In the genomic region with DNA sequence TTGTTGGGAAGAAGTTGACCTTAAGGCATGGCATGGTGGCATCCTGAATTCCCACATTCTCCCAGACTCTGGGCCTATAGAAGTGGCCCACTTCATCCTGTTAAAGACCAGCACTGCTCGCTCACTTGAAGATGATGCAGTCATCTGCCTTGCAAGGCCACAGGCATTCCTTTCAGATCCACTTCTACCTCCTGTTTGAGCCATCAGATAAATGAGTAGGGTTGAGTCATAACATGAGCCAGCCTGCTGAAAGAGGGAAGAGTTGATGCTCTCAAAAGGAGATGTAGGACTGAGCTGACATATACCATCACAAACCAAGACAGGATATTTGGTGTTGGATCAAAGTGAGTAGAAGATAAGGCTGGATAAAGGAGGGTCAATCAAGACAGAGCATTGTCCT, we compare ENCODE assay signal across 21 cellular contexts. TPM values are rescaled to one million over a fixed set of nuclear protein-coding genes. Genes with fewer than 3 reads are reported as not detected.
DNase-seq lines count a peak whose midpoint lies in the region; TF ChIP-seq lines count a peak whose summit lies in the region.
"Had no signal": no experiment of that assay in that cellular context is flagged by ENCODE, and none has a peak within 500 bp of the region (broad histone marks: within the 10 kb centered on the region; RNA-seq: fewer than 3 reads in every experiment).

No MANE protein-coding gene starts in this region.

- CTCF ChIA-PET in OCI-LY7 (lab: Charles Lee; ENCODE audit: unreplicated experiment) = no interaction called here

- TF ChIP-seq CTCF in epithelial cell of esophagus (IDR thresholded peaks at IDR 0.05; ENCODE audit: insufficient read depth, low read depth, low read length, missing control alignments) (no peak), OCI-LY7 (conservative IDR thresholded peaks at IDR 0.05; ENCODE audit: low read length) (no peak), Peyer's patch (IDR thresholded peaks at IDR 0.05) (no peak)

- H3K9me2 ChIP-seq in GM23248 (ENCODE audit: insufficient read depth) (no peaks in the 10 kb centered on the region), OCI-LY7 (ENCODE audit: insufficient read depth, low read length) (no peaks in the 10 kb centered on the region)

- H3K4me2 ChIP-seq in GM23248 (ENCODE audit: unreplicated experiment) (no peak overlapping the region), OCI-LY7 (ENCODE audit: low read length) (no peak overlapping the region)

- H3K27ac ChIP-seq in GM23248 (no peak overlapping the region), OCI-LY7 (ENCODE audit: low read depth, low read length, poor library complexity, severe bottlenecking) (no peak overlapping the region), Peyer's patch (no peak overlapping the region)
- H3K27ac ChIP-seq: heart left ventricle, SJSA1 had no signal

- POLR2A ChIA-PET in OCI-LY7 (lab: Charles Lee) = interaction anchor here (0.6 kb wide), 1 partner anchor 447 kb away, joined by 4 read pairs; no protein-coding TSS in a partner anchor

- H3K36me3 ChIP-seq in GM23248 (ENCODE audit: low read depth) (no peaks in the 10 kb centered on the region), OCI-LY7 (ENCODE audit: insufficient read depth, low read length) (no peaks in the 10 kb centered on the region), Peyer's patch (no peaks in the 10 kb centered on the region)
- H3K36me3 ChIP-seq: BE2C, heart left ventricle, SJSA1 had no signal

- BruUV-seq in OCI-LY7 (replicated peaks; lab: Mats Ljungman, UMichigan) = no TSS peak

- H2AFZ ChIP-seq in GM23248 = no peak overlapping the region
- no peak overlapping the region for H2AFZ ChIP-seq in OCI-LY7 (ENCODE audit: low read length)

- no peaks in the 10 kb centered on the region for H3K27me3 ChIP-seq in GM23248 (replicated peaks; ENCODE audit: insufficient read depth)
- no peaks in the 10 kb centered on the region for H3K27me3 ChIP-seq in Peyer's patch
- H3K27me3 ChIP-seq: BE2C, heart left ventricle had no signal

- H3K9ac ChIP-seq in GM23248 = no peak overlapping the region

- H3K4me1 ChIP-seq in GM23248 (ENCODE audit: insufficient read depth) (no peaks in the 10 kb centered on the region), OCI-LY7 (ENCODE audit: insufficient read depth, low read length, poor library complexity, severe bottlenecking) (no peaks in the 10 kb centered on the region), Peyer's patch (no peaks in the 10 kb centered on the region)
- H3K4me1 ChIP-seq: BE2C, heart left ventricle, SJSA1 had no signal

- in situ Hi-C loops in GM23248 (cut with MboI) = no loop called here

- no peaks in the 10 kb centered on the region for H3K79me2 ChIP-seq in GM23248 (ENCODE audit: insufficient read depth)
- no peaks in the 10 kb centered on the region for H3K79me2 ChIP-seq in OCI-LY7 (ENCODE audit: insufficient read depth, low read depth, low read length)

- intact Hi-C loops in OCI-LY7 (cut with micrococcal nuclease; ENCODE audit: unreplicated experiment) = no loop called here

- no peaks in the 10 kb centered on the region for H3F3A ChIP-seq in GM23248 (ENCODE audit: insufficient read depth)

- H3K4me3 ChIP-seq in GM23248 = no peak overlapping the region
- no peak overlapping the region for H3K4me3 ChIP-seq in epithelial cell of esophagus (ENCODE audit: low read length)
- no peak overlapping the region for H3K4me3 ChIP-seq in OCI-LY7 (ENCODE audit: low read depth, low read length, poor library complexity, severe bottlenecking)
- no peak overlapping the region for H3K4me3 ChIP-seq in Peyer's patch
- H3K4me3 ChIP-seq: heart left ventricle, lung, SJSA1 had no signal

- no peaks in the 10 kb centered on the region for H3K9me3 ChIP-seq in GM23248 (ENCODE audit: low read depth)
- no peaks in the 10 kb centered on the region for H3K9me3 ChIP-seq in OCI-LY7 (ENCODE audit: low read length)
- no peaks in the 10 kb centered on the region for H3K9me3 ChIP-seq in Peyer's patch
- H3K9me3 ChIP-seq: BE2C, heart left ventricle, SJSA1 had no signal

- DNase-seq in GM23248 = peak; percentile 60
- DNase-seq in OCI-M1 (lab: John Stamatoyannopoulos, UW) = peak; percentile 39
- peak; percentile 46 for DNase-seq in epithelial cell of esophagus (ENCODE audit: low read depth)
- peak; percentile 21 for DNase-seq in renal cortical epithelial cell (ENCODE audit: low read depth)
- no peak for DNase-seq in OCI-LY7 (ENCODE audit: low spot score)
- DNase-seq in Peyer's patch = no peak
- no peak for DNase-seq in activated gamma-delta T cell (lab: John Stamatoyannopoulos, UW)
- DNase-seq: activated T-cell treated with anti-CD3 and anti-CD28 coated beads, Interleukin-2, amount 50 U/mL, for 72 hours; BE2C; dermis blood vessel endothelial cell; heart left ventricle; MV-4-11; naive thymus-derived CD8-positive, alpha-beta T cell; NCI-H2029 treated with DMSO at 0.1 percent for 48 hours; NCI-H510A treated with DMSO at 0.1 percent for 48 hours; stimulated activated CD4-positive, alpha-beta T cell treated with anti-CD3 and anti-CD28 coated beads, Interleukin-2, amount 100 ng/mL, for 48 hours; T-helper 2 cell had no signal

- H4K20me1 ChIP-seq in GM23248 (ENCODE audit: insufficient read depth) (no peaks in the 10 kb centered on the region), OCI-LY7 (ENCODE audit: insufficient read depth, low read length) (no peaks in the 10 kb centered on the region)

- no peak for TF ChIP-seq POLR2A in Peyer's patch (IDR thresholded peaks at IDR 0.05)

- WGBS in GM23248 (ENCODE audit: low coverage in 1 of 2, low lambda C conversion rate in 2 of 2, missing lambda C conversion rate in 2 of 2), 2 experiments = 4 to 5% methylated on average over 1 of the region's 1 CpG

RNA-seq across cellular contexts. Expression of a gene that starts 1.5 kb away (rescaled TPM):
- not detected in 2 replicates for total RNA-seq in GM23248 (2014; rRNA removed; shearing (Covaris generic))
- not detected in 2 replicates for polyA plus RNA-seq in GM23248 (2016; fragmentation: Nextera tagmentation; extraction: Ambion mirVana)
- total RNA-seq in renal cortical epithelial cell = not detected in 2 replicates
- total RNA-seq in OCI-LY7 (2014; rRNA removed; shearing (Covaris generic)) = not detected in 2 replicates
- total RNA-seq in OCI-LY7 (2022) = not detected in 2 replicates
- not detected for total RNA-seq in Peyer's patch
- total RNA-seq: activated T-cell treated with anti-CD3 and anti-CD28 coated beads, Interleukin-2, amount 50 U/mL, for 72 hours; dermis blood vessel endothelial cell; esophagus mucosa; heart left ventricle; lung; naive thymus-derived CD8-positive, alpha-beta T cell; SJSA1; WTC11 had no signal
- polyA plus RNA-seq: heart left ventricle; lung; naive thymus-derived CD8-positive, alpha-beta T cell had no signal

Comparison
In these comparisons a context has a peak if more than half of its experiments do, and no peak if none do; other contexts are left out.
1. DNase-seq: peak in GM23248 (single experiment), OCI-M1 (single experiment), epithelial cell of esophagus (single experiment) and renal cortical epithelial cell (single experiment); none in OCI-LY7 (single experiment), Peyer's patch (0 of 3) and activated gamma-delta T cell (single experiment).